ENCODE assay signal across 19 cellular contexts in the genomic region with DNA sequence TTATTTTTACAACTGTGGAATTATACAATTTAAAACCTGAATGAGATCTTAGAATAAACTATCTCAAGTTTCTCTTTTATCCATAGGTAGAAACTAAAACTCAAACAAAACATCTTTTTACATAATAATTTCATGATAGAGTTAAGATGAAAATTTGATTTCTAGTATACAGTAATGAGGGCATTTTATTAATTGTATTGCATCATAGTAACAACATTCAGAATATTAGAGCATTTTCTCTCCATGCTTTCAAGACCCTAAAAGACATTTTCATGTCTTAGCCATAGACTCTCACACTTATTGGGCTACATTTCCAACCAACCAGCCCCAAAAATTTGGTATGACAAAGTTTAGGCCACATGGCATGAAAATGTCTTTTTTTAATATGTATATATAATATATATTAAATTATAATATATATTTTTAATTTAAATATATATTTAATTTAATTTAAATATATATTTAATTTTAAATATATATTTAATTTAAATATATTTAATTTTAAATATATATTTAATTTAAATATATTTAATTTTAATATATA.
"Had no signal": no experiment of that assay in that cellular context is flagged by ENCODE, and none has a peak within 500 bp of the region (broad histone marks: within the 10 kb centered on the region; RNA-seq: fewer than 3 reads in every experiment).

No MANE protein-coding gene starts in this region.

- H3K27me3 ChIP-seq: left lung, ovary, right atrium auricular region, spleen, tibial nerve, uterus had no signal

- H3K27ac ChIP-seq: left lung, lower lobe of right lung, ovary, right atrium auricular region, skin epidermis, spleen, tibial nerve, uterus had no signal

- H3K4me3 ChIP-seq: left lung, lower lobe of right lung, ovary, right atrium auricular region, skin epidermis, spleen, tibial nerve, uterus had no signal

- ATAC-seq: left colon; left lung; lower lobe of right lung; naive thymus-derived CD4-positive, alpha-beta T cell; natural killer cell treated with Interleukin-12 subunit alpha and Interleukin-12 subunit beta and Interleukin-15 and Interleukin-18, amount 100 ng/mL, for 72 hours; sciatic nerve; stimulated activated effector memory CD8-positive, alpha-beta T cell treated with anti-CD3 and anti-CD28 coated beads, Interleukin-12 subunit alpha, Interleukin-12 subunit beta, amount 100 ng/mL, for 72 hours had no signal

- DNase-seq: hippocampal formation; immature natural killer cell; kidney; left colon; left lung; lower lobe of right lung; mesendoderm; naive thymus-derived CD4-positive, alpha-beta T cell; ovary; spleen; stimulated activated CD4-positive, alpha-beta T cell treated with anti-CD3 and anti-CD28 coated beads, Interleukin-4, amount 100 ng/mL, for 24 hours; stimulated activated naive CD4-positive, alpha-beta T cell; uterus had no signal

- H3K9me3 ChIP-seq: left lung, lower lobe of right lung, ovary, right atrium auricular region, uterus had no signal

- H3K4me1 ChIP-seq: left lung, lower lobe of right lung, right atrium auricular region, spleen, tibial nerve, uterus had no signal

- H3K36me3 ChIP-seq: left lung, lower lobe of right lung, ovary, right atrium auricular region, spleen, tibial nerve, uterus had no signal
